In genomic region chr17:21720566-21720965, GRCh38 we compare ENCODE assay signal across 5 cellular contexts. TPM values are rescaled to one million over a fixed set of nuclear protein-coding genes. Genes with fewer than 3 reads are reported as not detected.
"Had no signal": no experiment of that assay in that cellular context is flagged by ENCODE, and none has a peak within 500 bp of the region (broad histone marks: within the 10 kb centered on the region; RNA-seq: fewer than 3 reads in every experiment).

No MANE protein-coding gene starts in this region.

RNA-seq across cellular contexts. Expression of gene KCNJ18, which starts 28.2 kb away (rescaled TPM):
- total RNA-seq: HepG2, HT-29, HT1080, IMR-90, K562 had no signal
